23 cellular contexts compared by ENCODE assay signal in genomic region chr12:6824085-6824800, GRCh38. TPM values are rescaled to one million over a fixed set of nuclear protein-coding genes. Genes with fewer than 3 reads are reported as not detected.
DNase-seq lines count a peak whose midpoint lies in the region; ATAC-seq, FAIRE-seq and TF ChIP-seq lines count a peak whose summit lies in the region.
"Had no signal": no experiment of that assay in that cellular context is flagged by ENCODE, and none has a peak within 500 bp of the region (broad histone marks: within the 10 kb centered on the region; RNA-seq: fewer than 3 reads in every experiment).

No MANE protein-coding gene starts in this region.

- H3K27ac ChIP-seq in IMR-90 (ENCODE audit: insufficient read depth, low read length) (no peak overlapping the region), endodermal cell (ENCODE audit: low read depth, low read length) (no peak overlapping the region), neural progenitor cell (no peak overlapping the region), thyroid gland (no peak overlapping the region)
- H3K27ac ChIP-seq: BLaER1, left ventricle myocardium inferior, pancreas, RWPE1, upper lobe of left lung had no signal

- TF ChIP-seq CTCF in CD14-positive monocyte (IDR thresholded peaks at IDR 0.05) = no peak
- TF ChIP-seq CTCF in IMR-90 (conservative IDR thresholded peaks at IDR 0.05; ENCODE audit: low read depth, low read length) = no peak
- no peak for TF ChIP-seq CTCF in endodermal cell (conservative IDR thresholded peaks at IDR 0.05)
- no peak for TF ChIP-seq CTCF in neural progenitor cell (IDR thresholded peaks at IDR 0.05)
- TF ChIP-seq CTCF in thyroid gland (IDR thresholded peaks at IDR 0.05) = no peak

- peaks cover 31 to 37% of the 10 kb centered on the region in 2 donors for H3K36me3 Mint-ChIP-seq in CD14-positive monocyte
- H3K36me3 Mint-ChIP-seq in endodermal cell (ENCODE audit: low read depth) = no peaks in the 10 kb centered on the region
- peaks cover 12% of the 10 kb centered on the region for H3K36me3 Mint-ChIP-seq in neural progenitor cell
- H3K36me3 Mint-ChIP-seq: activated naive CD4-positive, alpha-beta T cell treated with anti-CD3 and anti-CD28 coated beads, Interleukin-2, amount 50 U/mL, for 72 hours had no signal

- POLR2A ChIA-PET in IMR-90 (lab: Charles Lee; ENCODE audit: unreplicated experiment) = no interaction called here

- TF ChIP-seq POLR2A in IMR-90 (IDR thresholded peaks at IDR 0.05; ENCODE audit: low read depth, low read length) = no peak
- TF ChIP-seq POLR2A in thyroid gland (IDR thresholded peaks at IDR 0.05) = no peak

- H3K4me1 ChIP-seq in IMR-90 (ENCODE audit: control insufficient read depth, insufficient read depth, low read length) = peaks cover 18% of the 10 kb centered on the region
- peaks cover 9% of the 10 kb centered on the region for H3K4me1 ChIP-seq in endodermal cell (ENCODE audit: control insufficient read depth, insufficient read depth, low read length)
- H3K4me1 ChIP-seq in neural progenitor cell = peaks cover 49% of the 10 kb centered on the region
- peaks cover 8 to 24% of the 10 kb centered on the region in 2 donors for H3K4me1 ChIP-seq in thyroid gland

- no peak for TF ChIP-seq RAD21 in IMR-90 (IDR thresholded peaks at IDR 0.05; ENCODE audit: low read length)

- H3K4me3 ChIP-seq in IMR-90 (ENCODE audit: insufficient read depth, low read depth, low read length) (no peak overlapping the region), endodermal cell (ENCODE audit: low read length) (no peak overlapping the region), neural progenitor cell (no peak overlapping the region), thyroid gland (replicated peaks in 1 of 3) (no peak overlapping the region)
- H3K4me3 ChIP-seq: BLaER1, pancreas, upper lobe of left lung had no signal

- H2AFZ ChIP-seq in IMR-90 (replicated peaks; ENCODE audit: low read length, poor library complexity) (peak overlapping the region; percentile 38), neural progenitor cell (replicated peaks) (no peak overlapping the region)

- H3K9ac ChIP-seq in IMR-90 (ENCODE audit: low read depth, low read length) (no peak overlapping the region), endodermal cell (ENCODE audit: extremely low read depth, low read length, poor library complexity, severe bottlenecking) (no peak overlapping the region), neural progenitor cell (no peak overlapping the region)
- H3K9ac ChIP-seq: BLaER1 had no signal

- no peak overlapping the region for H2BK15ac ChIP-seq in IMR-90 (ENCODE audit: low read depth, low read length)

- H3K27ac Mint-ChIP-seq in CD14-positive monocyte (peak overlapping the region in 1 of 7 donors; percentile 45), endodermal cell (no peak overlapping the region), neural progenitor cell (peak overlapping the region; percentile 33)
- H3K27ac Mint-ChIP-seq: activated CD4-positive, alpha-beta memory T cell treated with anti-CD3 and anti-CD28 coated beads, Interleukin-2, amount 10 ng/mL, durations not matched to agents 7 days and 5 days; activated naive CD4-positive, alpha-beta T cell treated with anti-CD3 and anti-CD28 coated beads, Interleukin-2, amount 50 U/mL, for 72 hours; activated T-helper 2 cell treated with anti-CD3 and anti-CD28 coated beads, Interferon-gamma antibody, Interleukin-2, Interleukin-4, amounts not matched to agents 10 μg/mL and 5 μg/mL and 100 μg/mL, durations not matched to agents 14 hours and 24 hours and 36 hours; IgD-negative memory B cell had no signal

- H3K4ac ChIP-seq in IMR-90 (ENCODE audit: low read depth, low read length) = no peak overlapping the region

- H3K4me2 ChIP-seq in IMR-90 (ENCODE audit: low read depth, low read length) (no peak overlapping the region), neural progenitor cell (no peak overlapping the region)
- H3K4me2 ChIP-seq: BLaER1 had no signal

- H3K56ac ChIP-seq in IMR-90 (ENCODE audit: extremely low read depth, insufficient read depth, low read length) = no peak overlapping the region

- BruUV-seq in IMR-90 (replicated peaks; lab: Mats Ljungman, UMichigan) = no TSS peak

- peaks cover 14% of the 10 kb centered on the region for H3K79me2 ChIP-seq in neural progenitor cell (ENCODE audit: low read depth)

- H3K27me3 Mint-ChIP-seq in CD14-positive monocyte (ENCODE audit: low read depth in 3 of 3) = peaks cover 33 to 50% (median 34%) of the 10 kb centered on the region in 3 donors
- peaks cover 84% of the 10 kb centered on the region for H3K27me3 Mint-ChIP-seq in endodermal cell (ENCODE audit: insufficient read depth)
- peaks cover 13% of the 10 kb centered on the region for H3K27me3 Mint-ChIP-seq in neural progenitor cell (ENCODE audit: insufficient read depth, low read depth)

- dilution Hi-C loops in IMR-90 (cut with HindIII; ENCODE audit: low sequenced_read_pairs, unreplicated experiment) = no loop called here

- peak overlapping the region; percentile 18; the same call in 1 of the 2 replicates for H2AK5ac ChIP-seq in IMR-90 (ENCODE audit: low read depth, low read length)

- no peak overlapping the region for H2AK9ac ChIP-seq in IMR-90 (replicated peaks; ENCODE audit: low read depth, low read length, poor library complexity)

- H3F3A ChIP-seq in neural progenitor cell (ENCODE audit: low read depth) = peaks cover 62% of the 10 kb centered on the region

- no peak for ATAC-seq in IMR-90 (ENCODE audit: low read depth)
- no peak for ATAC-seq in GM19035 (IDR thresholded peaks at IDR 0.05; ENCODE audit: unreplicated experiment)
- ATAC-seq: activated naive CD4-positive, alpha-beta T cell treated with anti-CD3 and anti-CD28 coated beads, Interleukin-2, amount 50 U/mL, for 72 hours; pancreas; T-cell had no signal

- peaks cover 50% of the 10 kb centered on the region for H3K4me1 Mint-ChIP-seq in CD14-positive monocyte
- H3K4me1 Mint-ChIP-seq in endodermal cell = peaks cover 45% of the 10 kb centered on the region
- H3K4me1 Mint-ChIP-seq in neural progenitor cell = peaks cover 73% of the 10 kb centered on the region

- in situ Hi-C loops in IMR-90 (cut with MboI; ENCODE audit: low sequenced_read_pairs) = loop anchor here (10.0 kb wide), 1 partner anchor 209 kb away; no protein-coding TSS in a partner anchor

- peaks cover 2% of the 10 kb centered on the region; the same call in 1 of the 2 replicates for H3K9me1 ChIP-seq in IMR-90 (ENCODE audit: insufficient read depth, low read length)

- no peak overlapping the region for H2BK5ac ChIP-seq in IMR-90 (ENCODE audit: low read depth, low read length, poor library complexity, severe bottlenecking)

- H3K9me3 ChIP-seq in IMR-90 (ENCODE audit: control insufficient read depth, insufficient read depth, low read length) = no peaks in the 10 kb centered on the region
- no peaks in the 10 kb centered on the region for H3K9me3 ChIP-seq in endodermal cell (ENCODE audit: control insufficient read depth, low read length)
- no peaks in the 10 kb centered on the region for H3K9me3 ChIP-seq in neural progenitor cell (ENCODE audit: low read depth)
- H3K9me3 ChIP-seq in thyroid gland = no peaks in the 10 kb centered on the region
- H3K9me3 ChIP-seq: BLaER1, left ventricle myocardium inferior, pancreas, upper lobe of left lung had no signal

- H4K20me1 ChIP-seq in IMR-90 (ENCODE audit: insufficient read depth, low read length) (no peaks in the 10 kb centered on the region), neural progenitor cell (ENCODE audit: low read depth) (no peaks in the 10 kb centered on the region)

- H3K23ac ChIP-seq in IMR-90 (ENCODE audit: low read depth, low read length) = no peak overlapping the region

- no peak overlapping the region for H4K91ac ChIP-seq in IMR-90 (ENCODE audit: insufficient read depth, low read depth, low read length)

- no peak overlapping the region for H4K5ac ChIP-seq in IMR-90 (ENCODE audit: low read depth, low read length)

- H3K9me3 Mint-ChIP-seq in CD14-positive monocyte (peaks cover 0 to 12% (median 8%) of the 10 kb centered on the region in 7 donors), endodermal cell (no peaks in the 10 kb centered on the region), neural progenitor cell (no peaks in the 10 kb centered on the region)
- H3K9me3 Mint-ChIP-seq: activated CD4-positive, alpha-beta memory T cell treated with anti-CD3 and anti-CD28 coated beads, Interleukin-2, amount 10 ng/mL, durations not matched to agents 7 days and 5 days; activated naive CD4-positive, alpha-beta T cell treated with anti-CD3 and anti-CD28 coated beads, Interleukin-2, amount 50 U/mL, for 72 hours; activated T-helper 2 cell treated with anti-CD3 and anti-CD28 coated beads, Interferon-gamma antibody, Interleukin-2, Interleukin-4, amounts not matched to agents 10 μg/mL and 5 μg/mL and 100 μg/mL, durations not matched to agents 14 hours and 24 hours and 36 hours; IgD-negative memory B cell; T-cell had no signal

- no peak overlapping the region for H2BK120ac ChIP-seq in IMR-90 (ENCODE audit: low read depth, low read length)

- intact Hi-C loops in CD14-positive monocyte (cut with micrococcal nuclease) = loop anchor here in 1 of 2 donors (5.0 kb wide), 1 partner anchor 207 kb away; no protein-coding TSS in a partner anchor
- intact Hi-C loops in IMR-90 (cut with micrococcal nuclease) = loop anchor here (2.0 kb wide), 1 partner anchor 207 kb away; no protein-coding TSS in a partner anchor
- intact Hi-C loops in thyroid gland (cut with DNase I) = no loop called here

- CTCF ChIA-PET in IMR-90 (lab: Yijun Ruan, JAX) = interaction anchor here (1.0 kb wide), 1 partner anchor 58 kb away, joined by 4 read pairs; the partner anchor contains the start of gene PTMS

- H3K14ac ChIP-seq in IMR-90 (replicated peaks; ENCODE audit: low read depth, low read length) = no peak overlapping the region

- H3K36me3 ChIP-seq in IMR-90 (ENCODE audit: control insufficient read depth, insufficient read depth, low read length) = no peaks in the 10 kb centered on the region
- H3K36me3 ChIP-seq in endodermal cell (ENCODE audit: control insufficient read depth, insufficient read depth, low read length) = no peaks in the 10 kb centered on the region
- H3K36me3 ChIP-seq in neural progenitor cell = no peaks in the 10 kb centered on the region
- no peaks in the 10 kb centered on the region for H3K36me3 ChIP-seq in thyroid gland
- H3K36me3 ChIP-seq: BLaER1, left ventricle myocardium inferior, pancreas, upper lobe of left lung had no signal

- H3K4me3 Mint-ChIP-seq in CD14-positive monocyte (peak overlapping the region in 1 of 2 donors; percentile 54), endodermal cell (peak overlapping the region; percentile 48), neural progenitor cell (peak overlapping the region; percentile 73)
- H3K4me3 Mint-ChIP-seq: activated CD4-positive, alpha-beta memory T cell treated with anti-CD3 and anti-CD28 coated beads, Interleukin-2, amount 10 ng/mL, durations not matched to agents 7 days and 5 days; IgD-negative memory B cell; T-cell had no signal

- no peak overlapping the region for H3K18ac ChIP-seq in IMR-90 (ENCODE audit: low read depth, low read length)

- FAIRE-seq in urothelium cell line (lab: Jason Lieb, UNC) = no peak
- FAIRE-seq: islet of Langerhans, pancreas had no signal

- H4K8ac ChIP-seq in IMR-90 (ENCODE audit: low read depth in 2 of 2, low read length in 2 of 2) = no peak overlapping the region

- H2BK20ac ChIP-seq in IMR-90 (ENCODE audit: low read depth, low read length) = no peak overlapping the region

- H3K79me1 ChIP-seq in IMR-90 (ENCODE audit: low read depth in 1 of 2, low read length in 2 of 2) = peaks cover 2 to 39% of the 10 kb centered on the region in 2 experiments; a peak in 3 of 4 replicates

- WGBS in IMR-90 (ENCODE audit: extremely low coverage in 2 of 2, insufficient read length in 1 of 2), 2 experiments = 94% methylated on average over 23 of the region's 37 CpGs; no CpG with 5 or more reads in 1 of the 2 experiments
- 94% methylated on average over 36 to 37 of the region's 37 CpGs for WGBS in endodermal cell (ENCODE audit: insufficient coverage in 1 of 2, insufficient read length in 1 of 2), 2 experiments
- WGBS in thyroid gland, 2 donors = 77 to 91% methylated on average over 22 to 32 of the region's 37 CpGs

- H3K27me3 ChIP-seq in IMR-90 (ENCODE audit: control insufficient read depth, insufficient read depth, low read length) (peaks cover 2% of the 10 kb centered on the region; the same call in 1 of the 2 replicates), endodermal cell (ENCODE audit: control insufficient read depth, insufficient read depth, low read length, poor library complexity, severe bottlenecking) (peaks cover 19% of the 10 kb centered on the region), neural progenitor cell (no peaks in the 10 kb centered on the region), thyroid gland (no peaks in the 10 kb centered on the region)

- peak; percentile 31 for DNase-seq in CD14-positive monocyte (ENCODE audit: low spot score)
- DNase-seq in IMR-90 = no peak
- DNase-seq in endodermal cell = no peak
- DNase-seq in neural progenitor cell (ENCODE audit: low spot score) = no peak
- DNase-seq in urothelium cell line (ENCODE audit: low spot score) = no peak
- DNase-seq in A172 (ENCODE audit: low spot score) = no peak
- no peak for DNase-seq in thyroid gland
- DNase-seq: activated CD4-positive, alpha-beta memory T cell treated with anti-CD3 and anti-CD28 coated beads, Interleukin-2, amount 10 ng/mL, durations not matched to agents 7 days and 5 days; activated CD4-positive, CD25-positive, alpha-beta regulatory T cell treated with anti-CD3 and anti-CD28 coated beads, Interleukin-2, amount 50 U/mL, for 72 hours; left ventricle myocardium inferior; NCI-H1092; NCI-H187 treated with DMSO at 0.1 percent for 48 hours; NCI-H2227 treated with DMSO at 0.1 percent for 48 hours had no signal

RNA-seq across cellular contexts. Expression of gene GPR162, which starts 2.6 kb away (rescaled TPM):
- 10 to 100 TPM; 15.1 to 16.0 TPM for polyA plus RNA-seq in CD14-positive monocyte
- 1.7 and 2.9 TPM in 2 replicates for total RNA-seq in IMR-90 (2012; rRNA removed)
- 6.0 and 7.8 TPM in 2 replicates for polyA plus RNA-seq in IMR-90 (2012; rRNA removed)
- polyA plus RNA-seq in IMR-90 (2012; cell fraction: cytosol; rRNA removed) = 3.7 and 7.0 TPM in 2 replicates
- 19.9 and 32.8 TPM in 2 replicates for polyA plus RNA-seq in IMR-90 (2012; cell fraction: nucleus; rRNA removed; ENCODE audit: low replicate concordance)
- total RNA-seq in endodermal cell = 10 to 100 TPM; 14.7 to 15.0 TPM
- polyA plus RNA-seq in endodermal cell (2013, experiment 1 of 2) = 26.3 TPM
- 22.4 TPM for polyA plus RNA-seq in endodermal cell (2013, experiment 2 of 2)
- 10.0 and 27.6 TPM in 2 replicates for total RNA-seq in neural progenitor cell (ENCODE audit: low replicate concordance)
- 5.3 and 12.3 TPM in 2 replicates for total RNA-seq in A172 (2014; rRNA removed; shearing (Covaris generic))
- 1 to 10 TPM in 1 of 4 donors, under 1 TPM in 3; 0.34 to 1.1 (median 0.56) TPM for total RNA-seq in thyroid gland
- total RNA-seq: activated CD4-positive, alpha-beta memory T cell treated with anti-CD3 and anti-CD28 coated beads, Interleukin-2, amount 10 ng/mL, durations not matched to agents 7 days and 5 days had no signal
- polyA plus RNA-seq: IgD-negative memory B cell had no signal

RNA-seq across cellular contexts. Expression of gene P3H3, which starts 4.0 kb away (rescaled TPM):
- polyA plus RNA-seq in CD14-positive monocyte = not detected
- 25.8 and 27.8 TPM in 2 replicates for total RNA-seq in IMR-90 (2012; rRNA removed)
- 83.9 and 90.5 TPM in 2 replicates for polyA plus RNA-seq in IMR-90 (2012; rRNA removed)
- polyA plus RNA-seq in IMR-90 (2012; cell fraction: cytosol; rRNA removed) = 129 and 303 TPM in 2 replicates
- 113 and 257 TPM in 2 replicates for polyA plus RNA-seq in IMR-90 (2012; cell fraction: nucleus; rRNA removed; ENCODE audit: low replicate concordance)
- total RNA-seq in endodermal cell = 10 to 100 TPM; 58.4 to 63.1 TPM
- polyA plus RNA-seq in endodermal cell (2013, experiment 1 of 2) = 41.9 TPM
- polyA plus RNA-seq in endodermal cell (2013, experiment 2 of 2) = 40.0 TPM
- total RNA-seq in neural progenitor cell (ENCODE audit: low replicate concordance) = 14.1 and 52.6 TPM in 2 replicates
- total RNA-seq in A172 (2014; rRNA removed; shearing (Covaris generic)) = 6.9 and 7.4 TPM in 2 replicates
- 10 to 100 TPM; 13.6 to 27.9 (median 20.3) TPM for total RNA-seq in thyroid gland
- polyA plus RNA-seq: IgD-negative memory B cell had no signal

RNA-seq across cellular contexts. Expression of gene GNB3, which starts 16.5 kb away (rescaled TPM):
- polyA plus RNA-seq in CD14-positive monocyte (not detected), IMR-90 (2012; rRNA removed) (20.5 and 20.7 TPM in 2 replicates)
- total RNA-seq in IMR-90 (2012; rRNA removed) (0.56 and 0.72 TPM in 2 replicates), endodermal cell (10 to 100 TPM; 10.0 to 17.1 TPM), neural progenitor cell (ENCODE audit: low replicate concordance) (2.7 and 7.6 TPM in 2 replicates), thyroid gland (1 to 10 TPM in 3 of 4 donors, under 1 TPM in 1; 0.39 to 3.0 (median 2.1) TPM)
- polyA plus RNA-seq in IMR-90 (2012; cell fraction: cytosol; rRNA removed) = 6.0 and 6.9 TPM in 2 replicates
- 166 and 303 TPM in 2 replicates for polyA plus RNA-seq in IMR-90 (2012; cell fraction: nucleus; rRNA removed; ENCODE audit: low replicate concordance)
- polyA plus RNA-seq in endodermal cell (2013, experiment 1 of 2) = 13.5 TPM
- polyA plus RNA-seq in endodermal cell (2013, experiment 2 of 2) = 10.4 TPM
- total RNA-seq in A172 (2014; rRNA removed; shearing (Covaris generic)) = 0.19 and 5.1 TPM in 2 replicates
- total RNA-seq: activated CD4-positive, alpha-beta memory T cell treated with anti-CD3 and anti-CD28 coated beads, Interleukin-2, amount 10 ng/mL, durations not matched to agents 7 days and 5 days had no signal
- polyA plus RNA-seq: IgD-negative memory B cell had no signal

RNA-seq across cellular contexts. Expression of gene CDCA3, which starts 26.8 kb away (rescaled TPM):
- polyA plus RNA-seq in CD14-positive monocyte (under 1 TPM; 0.57 to 0.61 TPM), IMR-90 (2012; rRNA removed) (61.0 and 67.5 TPM in 2 replicates)
- total RNA-seq in IMR-90 (2012; rRNA removed) (23.5 and 30.3 TPM in 2 replicates), endodermal cell (10 to 100 TPM; 53.1 to 63.9 TPM), neural progenitor cell (ENCODE audit: low replicate concordance) (62.1 and 73.5 TPM in 2 replicates), thyroid gland (1 to 10 TPM in 2 of 4 donors, under 1 TPM in 2; 0.73 to 1.3 (median 0.90) TPM)
- 15.5 and 31.8 TPM in 2 replicates for polyA plus RNA-seq in IMR-90 (2012; cell fraction: cytosol; rRNA removed)
- 41.3 and 52.2 TPM in 2 replicates for polyA plus RNA-seq in IMR-90 (2012; cell fraction: nucleus; rRNA removed; ENCODE audit: low replicate concordance)
- polyA plus RNA-seq in endodermal cell (2013, experiment 1 of 2) = 87.9 TPM
- 84.7 TPM for polyA plus RNA-seq in endodermal cell (2013, experiment 2 of 2)
- 30.8 and 52.8 TPM in 2 replicates for total RNA-seq in A172 (2014; rRNA removed; shearing (Covaris generic))

RNA-seq across cellular contexts. Expression of gene USP5, which starts 27.7 kb away (rescaled TPM):
- polyA plus RNA-seq in CD14-positive monocyte (10 to 100 TPM; 29.9 to 32.4 TPM), IMR-90 (2012; rRNA removed) (67.7 and 69.7 TPM in 2 replicates)
- total RNA-seq in IMR-90 (2012; rRNA removed) (119 and 125 TPM in 2 replicates), endodermal cell (100 to 1,000 TPM; 120 to 257 TPM), neural progenitor cell (ENCODE audit: low replicate concordance) (60.9 and 101 TPM in 2 replicates), thyroid gland (10 to 100 TPM; 34.7 to 68.6 (median 58.9) TPM)
- 55.4 and 73.2 TPM in 2 replicates for polyA plus RNA-seq in IMR-90 (2012; cell fraction: cytosol; rRNA removed)
- 85.6 and 170 TPM in 2 replicates for polyA plus RNA-seq in IMR-90 (2012; cell fraction: nucleus; rRNA removed; ENCODE audit: low replicate concordance)
- 74.6 TPM for polyA plus RNA-seq in endodermal cell (2013, experiment 1 of 2)
- polyA plus RNA-seq in endodermal cell (2013, experiment 2 of 2) = 74.4 TPM
- total RNA-seq in A172 (2014; rRNA removed; shearing (Covaris generic)) = 87.3 and 104 TPM in 2 replicates
